ENCODE assay signal across 20 cellular contexts in genomic region chr12:79929065-79929464, GRCh38. TPM values are rescaled to one million over a fixed set of nuclear protein-coding genes. Genes with fewer than 3 reads are reported as not detected.
DNase-seq lines count a peak whose midpoint lies in the region; ATAC-seq and TF ChIP-seq lines count a peak whose summit lies in the region.
"Had no signal": no experiment of that assay in that cellular context is flagged by ENCODE, and none has a peak within 500 bp of the region (broad histone marks: within the 10 kb centered on the region; RNA-seq: fewer than 3 reads in every experiment).

No MANE protein-coding gene starts in this region.

- H3F3A ChIP-seq in GM23248 (ENCODE audit: insufficient read depth): peaks cover 42% of the 10 kb centered on the region

- H3K9me3 ChIP-seq in CD4-positive, CD25-positive, alpha-beta regulatory T cell (ENCODE audit: control insufficient read depth in 2 of 2, low read length in 2 of 2): no peaks in the 10 kb centered on the region
- H3K9me3 ChIP-seq in GM23248 (ENCODE audit: low read depth): no peaks in the 10 kb centered on the region
- H3K9me3 ChIP-seq in T-helper 17 cell (ENCODE audit: control insufficient read depth, low read length, poor library complexity, severe bottlenecking): no peaks in the 10 kb centered on the region
- no peaks in the 10 kb centered on the region for H3K9me3 ChIP-seq in naive thymus-derived CD4-positive, alpha-beta T cell (ENCODE audit: control insufficient read depth in 2 of 3, low read length in 3 of 3)
- H3K9me3 ChIP-seq: testis had no signal

- no peak overlapping the region for H2AFZ ChIP-seq in GM23248
- H2AFZ ChIP-seq: hepatocyte had no signal

- peaks cover 44 to 85% (median 63%) of the 10 kb centered on the region in 4 donors for H3K4me1 Mint-ChIP-seq in CD4-positive, CD25-positive, alpha-beta regulatory T cell
- H3K4me1 Mint-ChIP-seq in T-helper 17 cell: peaks cover 48% of the 10 kb centered on the region
- H3K4me1 Mint-ChIP-seq in naive thymus-derived CD4-positive, alpha-beta T cell: peaks cover 47 to 92% (median 77%) of the 10 kb centered on the region in 7 donors
- peaks cover 57% of the 10 kb centered on the region for H3K4me1 Mint-ChIP-seq in activated CD8-positive, alpha-beta T cell treated with anti-CD3 and anti-CD28 coated beads for 36 hours (ENCODE audit: low read depth)

- H3K27ac ChIP-seq in CD4-positive, CD25-positive, alpha-beta regulatory T cell (ENCODE audit: insufficient read depth, low read length, poor library complexity, severe bottlenecking): peak overlapping the region; percentile 68
- H3K27ac ChIP-seq in GM23248: no peak overlapping the region
- no peak overlapping the region for H3K27ac ChIP-seq in naive thymus-derived CD4-positive, alpha-beta T cell (ENCODE audit: low read depth, low read length)
- H3K27ac ChIP-seq: hepatocyte, testis had no signal

- no peaks in the 10 kb centered on the region for H3K27me3 Mint-ChIP-seq in CD4-positive, CD25-positive, alpha-beta regulatory T cell
- no peaks in the 10 kb centered on the region for H3K27me3 Mint-ChIP-seq in T-helper 17 cell
- H3K27me3 Mint-ChIP-seq in naive thymus-derived CD4-positive, alpha-beta T cell: no peaks in the 10 kb centered on the region
- no peaks in the 10 kb centered on the region for H3K27me3 Mint-ChIP-seq in activated CD8-positive, alpha-beta T cell treated with anti-CD3 and anti-CD28 coated beads for 36 hours

- WGBS in GM23248 (ENCODE audit: low coverage in 1 of 2, low lambda C conversion rate in 2 of 2, missing lambda C conversion rate in 2 of 2), 2 experiments: 84 to 87% methylated on average over 10 of the region's 10 CpGs

- intact Hi-C loops in naive thymus-derived CD4-positive, alpha-beta T cell (cut with micrococcal nuclease): loop anchor here in 1 of 2 donors (2.0 kb wide), 1 partner anchor 18 kb away; no protein-coding TSS in a partner anchor
- intact Hi-C loops in activated CD8-positive, alpha-beta T cell treated with anti-CD3 and anti-CD28 coated beads for 36 hours (cut with micrococcal nuclease): no loop called here

- H3K36me3 ChIP-seq in CD4-positive, CD25-positive, alpha-beta regulatory T cell (ENCODE audit: control insufficient read depth, insufficient read depth, low read length): no peaks in the 10 kb centered on the region
- H3K36me3 ChIP-seq in GM23248 (ENCODE audit: low read depth): no peaks in the 10 kb centered on the region
- no peaks in the 10 kb centered on the region for H3K36me3 ChIP-seq in naive thymus-derived CD4-positive, alpha-beta T cell (ENCODE audit: control insufficient read depth in 2 of 3, insufficient read depth in 3 of 3, low read length in 3 of 3)

- H3K4me3 Mint-ChIP-seq in CD4-positive, CD25-positive, alpha-beta regulatory T cell: peak overlapping the region in 3 of 4 donors; percentile 28 to 60 (median 29)
- no peak overlapping the region for H3K4me3 Mint-ChIP-seq in T-helper 17 cell
- H3K4me3 Mint-ChIP-seq in naive thymus-derived CD4-positive, alpha-beta T cell: no peak overlapping the region
- H3K4me3 Mint-ChIP-seq in activated CD8-positive, alpha-beta T cell treated with anti-CD3 and anti-CD28 coated beads for 36 hours: no peak overlapping the region
- H3K4me3 Mint-ChIP-seq: endodermal cell had no signal

- no peaks in the 10 kb centered on the region for H3K27me3 ChIP-seq in CD4-positive, CD25-positive, alpha-beta regulatory T cell (ENCODE audit: control insufficient read depth, insufficient read depth, low read length)
- H3K27me3 ChIP-seq in GM23248 (replicated peaks; ENCODE audit: insufficient read depth): no peaks in the 10 kb centered on the region
- H3K27me3 ChIP-seq in naive thymus-derived CD4-positive, alpha-beta T cell (ENCODE audit: control insufficient read depth in 2 of 2, insufficient read depth in 2 of 2, low read length in 2 of 2): no peaks in the 10 kb centered on the region
- H3K27me3 ChIP-seq: hepatocyte, testis had no signal

- POLR2A ChIA-PET in naive thymus-derived CD4-positive, alpha-beta T cell (lab: Charles Lee): no interaction called here
- POLR2A ChIA-PET in activated CD8-positive, alpha-beta T cell treated with anti-CD3 and anti-CD28 coated beads for 36 hours (lab: Charles Lee): no interaction called here

- ATAC-seq in CD4-positive, CD25-positive, alpha-beta regulatory T cell (ENCODE audit: low read depth in 2 of 2): no peak
- no peak for ATAC-seq in T-helper 17 cell
- no peak for ATAC-seq in naive thymus-derived CD4-positive, alpha-beta T cell
- no peak for ATAC-seq in activated CD8-positive, alpha-beta T cell treated with anti-CD3 and anti-CD28 coated beads for 36 hours

- peak overlapping the region; percentile 52 for H3K4me3 ChIP-seq in CD4-positive, CD25-positive, alpha-beta regulatory T cell (ENCODE audit: low read depth, low read length)
- H3K4me3 ChIP-seq in GM23248: no peak overlapping the region; the same call in 1 of the 2 replicates
- no peak overlapping the region for H3K4me3 ChIP-seq in naive thymus-derived CD4-positive, alpha-beta T cell (ENCODE audit: low read length)
- H3K4me3 ChIP-seq: hepatocyte, testis had no signal

- no peak for DNase-seq in CD4-positive, CD25-positive, alpha-beta regulatory T cell
- DNase-seq in GM23248 (no peak), T-helper 17 cell (no peak), hepatic stellate cell (ENCODE audit: low spot score) (no peak), SKM-1 treated with dmso at 0.1 percent for 144 hours (lab: John Stamatoyannopoulos, UW; ENCODE audit: unreplicated experiment) (no peak), NCI-H128 (lab: John Stamatoyannopoulos, UW; ENCODE audit: unreplicated experiment) (no peak)
- DNase-seq in naive thymus-derived CD4-positive, alpha-beta T cell: no peak
- DNase-seq in activated CD8-positive, alpha-beta T cell treated with anti-CD3 and anti-CD28 coated beads for 36 hours: no peak
- DNase-seq: activated effector memory CD4-positive, alpha-beta T cell treated with Interleukin-2 at 50 U/mL for 16 hours; anterior cingulate cortex; endodermal cell; GDM1; kidney; mammary epithelial cell; NCI-H1694 treated with DMSO at 0.1 percent for 48 hours; NCI-H446; NK-92 treated with Interleukin-12 subunit alpha and Interleukin-12 subunit beta, amount 100 ng/mL, for 24 hours; testis had no signal

- CTCF ChIA-PET in naive thymus-derived CD4-positive, alpha-beta T cell (lab: Charles Lee): no interaction called here
- CTCF ChIA-PET in activated CD8-positive, alpha-beta T cell treated with anti-CD3 and anti-CD28 coated beads for 36 hours (lab: Charles Lee): no interaction called here

- H3K27ac Mint-ChIP-seq in CD4-positive, CD25-positive, alpha-beta regulatory T cell: peak overlapping the region in 1 of 3 donors; percentile 76
- H3K27ac Mint-ChIP-seq in T-helper 17 cell: peak overlapping the region; percentile 83
- H3K27ac Mint-ChIP-seq in naive thymus-derived CD4-positive, alpha-beta T cell: peak overlapping the region in 5 of 9 donors; percentile 47 to 87 (median 56)
- H3K27ac Mint-ChIP-seq in activated CD8-positive, alpha-beta T cell treated with anti-CD3 and anti-CD28 coated beads for 36 hours: no peak overlapping the region
- H3K27ac Mint-ChIP-seq: endodermal cell, nephron had no signal

- H3K4me2 ChIP-seq in GM23248 (ENCODE audit: unreplicated experiment): peak overlapping the region; percentile 39
- H3K4me2 ChIP-seq: hepatocyte had no signal

- no peaks in the 10 kb centered on the region for H3K9me2 ChIP-seq in GM23248 (ENCODE audit: insufficient read depth)

- no peaks in the 10 kb centered on the region for H3K9me3 Mint-ChIP-seq in CD4-positive, CD25-positive, alpha-beta regulatory T cell
- no peaks in the 10 kb centered on the region for H3K9me3 Mint-ChIP-seq in naive thymus-derived CD4-positive, alpha-beta T cell
- no peaks in the 10 kb centered on the region for H3K9me3 Mint-ChIP-seq in activated CD8-positive, alpha-beta T cell treated with anti-CD3 and anti-CD28 coated beads for 36 hours
- H3K9me3 Mint-ChIP-seq: endodermal cell, nephron had no signal

- TF ChIP-seq CTCF in activated CD8-positive, alpha-beta T cell treated with anti-CD3 and anti-CD28 coated beads for 36 hours (IDR thresholded peaks at IDR 0.05): no peak

- H3K4me1 ChIP-seq in CD4-positive, CD25-positive, alpha-beta regulatory T cell (ENCODE audit: control insufficient read depth, insufficient read depth, low read length, poor library complexity, severe bottlenecking): peaks cover 69% of the 10 kb centered on the region
- peaks cover 49% of the 10 kb centered on the region for H3K4me1 ChIP-seq in GM23248 (ENCODE audit: insufficient read depth)
- H3K4me1 ChIP-seq in naive thymus-derived CD4-positive, alpha-beta T cell (ENCODE audit: control insufficient read depth in 2 of 2, insufficient read depth in 2 of 2, low read length in 2 of 2): peaks cover 36 to 37% of the 10 kb centered on the region in 2 donors
- H3K4me1 ChIP-seq: testis had no signal

- H3K36me3 Mint-ChIP-seq in CD4-positive, CD25-positive, alpha-beta regulatory T cell: no peaks in the 10 kb centered on the region
- H3K36me3 Mint-ChIP-seq in T-helper 17 cell (ENCODE audit: low read depth): peaks cover 2% of the 10 kb centered on the region
- H3K36me3 Mint-ChIP-seq in naive thymus-derived CD4-positive, alpha-beta T cell: no peaks in the 10 kb centered on the region
- H3K36me3 Mint-ChIP-seq in activated CD8-positive, alpha-beta T cell treated with anti-CD3 and anti-CD28 coated beads for 36 hours (ENCODE audit: low read depth): peaks cover 5% of the 10 kb centered on the region

- peaks cover 36% of the 10 kb centered on the region; the same call in 1 of the 2 replicates for H4K20me1 ChIP-seq in GM23248 (ENCODE audit: insufficient read depth)

- in situ Hi-C loops in GM23248 (cut with MboI): no loop called here

- peaks cover 100% of the 10 kb centered on the region for H3K79me2 ChIP-seq in GM23248 (ENCODE audit: insufficient read depth)

- 0 out of 2 replicates have a peak overlapping the region, but pooled peaks have one; percentile 39 for H3K9ac ChIP-seq in GM23248

RNA-seq across cellular contexts. Expression of gene PPP1R12A, which starts 5.8 kb away (rescaled TPM):
- total RNA-seq in CD4-positive, CD25-positive, alpha-beta regulatory T cell: 153 TPM
- polyA plus RNA-seq in CD4-positive, CD25-positive, alpha-beta regulatory T cell: 100 to 1,000 TPM in 3 of 4 donors, 10 to 100 TPM in 1; 91.8 to 138 (median 105) TPM
- 88.8 and 91.1 TPM in 2 replicates for total RNA-seq in GM23248 (2014; rRNA removed; shearing (Covaris generic))
- polyA plus RNA-seq in GM23248 (2016; fragmentation: Nextera tagmentation; extraction: Ambion mirVana): 129 and 144 TPM in 2 replicates
- 100 to 1,000 TPM; 110 to 118 TPM for total RNA-seq in T-helper 17 cell
- 100 to 1,000 TPM in 3 of 5 experiments, 10 to 100 TPM in 2; 72.7 to 111 (median 103) TPM for total RNA-seq in naive thymus-derived CD4-positive, alpha-beta T cell
- 10 to 100 TPM; 74.4 to 92.8 TPM for polyA plus RNA-seq in naive thymus-derived CD4-positive, alpha-beta T cell
- 10 to 100 TPM; 56.6 to 57.8 TPM for total RNA-seq in activated CD8-positive, alpha-beta T cell treated with anti-CD3 and anti-CD28 coated beads for 36 hours

Comparison
In these comparisons a context has a peak if more than half of its experiments do, and no peak if none do; other contexts are left out.
1. H3K4me3 Mint-ChIP-seq: peak in CD4-positive, CD25-positive, alpha-beta regulatory T cell (3 of 4); none in T-helper 17 cell (single experiment), naive thymus-derived CD4-positive, alpha-beta T cell (0 of 10) and activated CD8-positive, alpha-beta T cell treated with anti-CD3 and anti-CD28 coated beads for 36 hours (single experiment).